In genomic region chr4:147786031-147786430, GRCh38 we compare ENCODE assay signal across 2 cellular contexts.
TF ChIP-seq lines count a peak whose summit lies in the region.

No MANE protein-coding gene starts in this region.

TF ChIP-seq in SK-N-SH, 30 proteins besides CTCF, POLR2A, EP300 and RAD21 (continued from another document):
- TF ChIP-seq REST (IDR thresholded peaks at IDR 0.05; ENCODE audit: low read depth, low read length) (no peak), GABPA (IDR thresholded peaks at IDR 0.05; ENCODE audit: low read depth) (no peak), FOSL2 (IDR thresholded peaks at IDR 0.05; ENCODE audit: borderline replicate concordance, low read depth) (no peak), NRF1 (IDR thresholded peaks at IDR 0.05; ENCODE audit: low read depth, low read length) (no peak), FOXJ3 (CRISPR knock-in tag; IDR thresholded peaks at IDR 0.05) (no peak), TCF12 (IDR thresholded peaks at IDR 0.05) (no peak)

TF ChIP-seq in SK-N-SH treated with all-trans-retinoic acid at 6 μM for 48 hours, 23 proteins besides CTCF, POLR2A, EP300 and RAD21 (continued from another document):
- TF ChIP-seq CSRNP3 (CRISPR knock-in tag; IDR thresholded peaks at IDR 0.05) (no peak), ESRRG (CRISPR knock-in tag; IDR thresholded peaks at IDR 0.05) (no peak), RARB (CRISPR knock-in tag; IDR thresholded peaks at IDR 0.05) (no peak)
